In genomic region chr5:53779541-53779981, GRCh38 we compare ENCODE assay signal across 9 cellular contexts.
DNase-seq lines count a peak whose midpoint lies in the region; ATAC-seq and TF ChIP-seq lines count a peak whose summit lies in the region.
"Had no signal": no experiment of that assay in that cellular context is flagged by ENCODE, and none has a peak within 500 bp of the region (broad histone marks: within the 10 kb centered on the region; RNA-seq: fewer than 3 reads in every experiment).

No MANE protein-coding gene starts in this region.

- CTCF ChIA-PET in MCF 10A (lab: Yijun Ruan, JAX) = no interaction called here

- no peak overlapping the region for H3K9ac ChIP-seq in trophoblast cell (ENCODE audit: low read length)

- no peaks in the 10 kb centered on the region for H3K36me3 ChIP-seq in breast epithelium
- H3K36me3 ChIP-seq in trophoblast cell (ENCODE audit: control insufficient read depth in 1 of 2, insufficient read depth in 2 of 2, low read length in 2 of 2) = no peaks in the 10 kb centered on the region

- H3K9me3 ChIP-seq in breast epithelium (no peaks in the 10 kb centered on the region), trophoblast cell (ENCODE audit: insufficient read depth, low read depth, low read length) (no peaks in the 10 kb centered on the region)

- no peaks in the 10 kb centered on the region for H3K79me1 ChIP-seq in trophoblast cell (ENCODE audit: low read length)

- no peak overlapping the region for H3K4me3 ChIP-seq in breast epithelium
- H3K4me3 ChIP-seq in choroid plexus epithelial cell (ENCODE audit: low read depth, low read length) = no peak overlapping the region
- no peak overlapping the region for H3K4me3 ChIP-seq in trophoblast cell (ENCODE audit: low read depth, low read length)

- no peak overlapping the region for H3K4ac ChIP-seq in trophoblast cell (ENCODE audit: low read depth, low read length)

- H3K14ac ChIP-seq in trophoblast cell (ENCODE audit: low read length) = no peak overlapping the region

- no peak overlapping the region for H3K18ac ChIP-seq in trophoblast cell (ENCODE audit: low read length)

- intact Hi-C loops in MCF 10A (cut with micrococcal nuclease) (no loop called here), breast epithelium (cut with DNase I; ENCODE audit: low total_unique reads) (no loop called here)

- H3K4me1 ChIP-seq in breast epithelium (no peaks in the 10 kb centered on the region), trophoblast cell (ENCODE audit: control insufficient read depth in 1 of 2, insufficient read depth in 2 of 2, low read length in 2 of 2) (peaks cover 3 to 8% of the 10 kb centered on the region in 2 experiments)

- BruUV-seq in MCF 10A (replicated peaks; lab: Mats Ljungman, UMichigan) = no TSS peak

- ATAC-seq in HG03521 (IDR thresholded peaks at IDR 0.05; ENCODE audit: unreplicated experiment) = peak; percentile 39
- peak; percentile 37 for ATAC-seq in stimulated activated effector memory CD8-positive, alpha-beta T cell treated with anti-CD3 and anti-CD28 coated beads, Interleukin-12 subunit alpha, Interleukin-12 subunit beta, amount 100 ng/mL, for 72 hours

- no peak overlapping the region for H2BK12ac ChIP-seq in trophoblast cell (ENCODE audit: low read length)

- H3K23ac ChIP-seq in trophoblast cell (ENCODE audit: low read length) = no peak overlapping the region

- no peak overlapping the region for H2BK120ac ChIP-seq in trophoblast cell (ENCODE audit: insufficient read depth, low read length, poor library complexity)

- no peak overlapping the region for H2BK5ac ChIP-seq in trophoblast cell (ENCODE audit: low read depth, low read length, poor library complexity)

- no peaks in the 10 kb centered on the region for H3K9me3 Mint-ChIP-seq in MCF 10A (ENCODE audit: unreplicated experiment)
- no peaks in the 10 kb centered on the region for H3K9me3 Mint-ChIP-seq in stimulated activated effector memory CD8-positive, alpha-beta T cell treated with anti-CD3 and anti-CD28 coated beads, Interleukin-12 subunit alpha, Interleukin-12 subunit beta, amount 100 ng/mL, for 72 hours
- H3K9me3 Mint-ChIP-seq: mesothelial cell of epicardium had no signal

- TF ChIP-seq POLR2A in breast epithelium (IDR thresholded peaks at IDR 0.05) = no peak

- no peak overlapping the region for H4K8ac ChIP-seq in trophoblast cell (ENCODE audit: low read depth, low read length)

- no peaks in the 10 kb centered on the region for H3K27me3 Mint-ChIP-seq in MCF 10A (ENCODE audit: insufficient read depth, unreplicated experiment)

- H3K27ac ChIP-seq in breast epithelium (no peak overlapping the region), trophoblast cell (ENCODE audit: low read depth, low read length) (no peak overlapping the region)

- TF ChIP-seq CTCF in MCF 10A (IDR thresholded peaks at IDR 0.05; ENCODE audit: unreplicated experiment) (no peak), breast epithelium (IDR thresholded peaks at IDR 0.05) (no peak), choroid plexus epithelial cell (conservative IDR thresholded peaks at IDR 0.05; ENCODE audit: low read depth, low read length) (no peak)

- WGBS in trophoblast cell (ENCODE audit: extremely low coverage, insufficient coverage, insufficient read length) = no CpG with 5 or more reads among the region's 4 CpGs

- H3K4me1 Mint-ChIP-seq in MCF 10A (ENCODE audit: insufficient read depth, unreplicated experiment) = peaks cover 6% of the 10 kb centered on the region
- H3K4me1 Mint-ChIP-seq in stimulated activated effector memory CD8-positive, alpha-beta T cell treated with anti-CD3 and anti-CD28 coated beads, Interleukin-12 subunit alpha, Interleukin-12 subunit beta, amount 100 ng/mL, for 72 hours = no peaks in the 10 kb centered on the region

- H4K91ac ChIP-seq in trophoblast cell (ENCODE audit: low read depth, low read length) = no peak overlapping the region

- H3K79me2 ChIP-seq in trophoblast cell (ENCODE audit: control insufficient read depth, insufficient read depth, low read length, poor library complexity) = no peaks in the 10 kb centered on the region

- H3K4me2 ChIP-seq in trophoblast cell (ENCODE audit: low read length) = no peak overlapping the region

- DNase-seq in MCF 10A (ENCODE audit: unreplicated experiment) (peak; percentile 36), breast epithelium (ENCODE audit: low spot score in 2 of 2) (no peak), choroid plexus epithelial cell (ENCODE audit: low read depth) (peak; percentile 69), trophoblast cell (no peak), GDM1 (lab: John Stamatoyannopoulos, UW) (no peak), medulla oblongata (ENCODE audit: extremely low spot score) (no peak)
- DNase-seq in stimulated activated effector memory CD8-positive, alpha-beta T cell treated with anti-CD3 and anti-CD28 coated beads, Interleukin-12 subunit alpha, Interleukin-12 subunit beta, amount 100 ng/mL, for 72 hours (ENCODE audit: low spot score in 2 of 2) = no peak

- POLR2A ChIA-PET in MCF 10A (lab: Yijun Ruan, JAX) = no interaction called here

- no peaks in the 10 kb centered on the region for H3K36me3 Mint-ChIP-seq in MCF 10A (ENCODE audit: insufficient read depth, unreplicated experiment)
- no peaks in the 10 kb centered on the region for H3K36me3 Mint-ChIP-seq in stimulated activated effector memory CD8-positive, alpha-beta T cell treated with anti-CD3 and anti-CD28 coated beads, Interleukin-12 subunit alpha, Interleukin-12 subunit beta, amount 100 ng/mL, for 72 hours
- H3K36me3 Mint-ChIP-seq: mesothelial cell of epicardium had no signal

- no peaks in the 10 kb centered on the region for H3K27me3 ChIP-seq in breast epithelium
- no peaks in the 10 kb centered on the region for H3K27me3 ChIP-seq in trophoblast cell (ENCODE audit: insufficient read depth, low read length)

- H3K27ac Mint-ChIP-seq in MCF 10A (ENCODE audit: low read depth, unreplicated experiment) = no peak overlapping the region
- no peak overlapping the region for H3K27ac Mint-ChIP-seq in stimulated activated effector memory CD8-positive, alpha-beta T cell treated with anti-CD3 and anti-CD28 coated beads, Interleukin-12 subunit alpha, Interleukin-12 subunit beta, amount 100 ng/mL, for 72 hours
- H3K27ac Mint-ChIP-seq: mesothelial cell of epicardium had no signal

- no peak overlapping the region for H2AK5ac ChIP-seq in trophoblast cell (ENCODE audit: low read length)

- no peak overlapping the region for H2AFZ ChIP-seq in trophoblast cell (ENCODE audit: insufficient read depth, low read length, poor library complexity)

- no peak overlapping the region for H3K4me3 Mint-ChIP-seq in MCF 10A (ENCODE audit: unreplicated experiment)
- no peak overlapping the region for H3K4me3 Mint-ChIP-seq in stimulated activated effector memory CD8-positive, alpha-beta T cell treated with anti-CD3 and anti-CD28 coated beads, Interleukin-12 subunit alpha, Interleukin-12 subunit beta, amount 100 ng/mL, for 72 hours
- H3K4me3 Mint-ChIP-seq: mesothelial cell of epicardium had no signal

- no peak overlapping the region for H4K12ac ChIP-seq in trophoblast cell (ENCODE audit: low read depth, low read length)

Comparison
In these comparisons a context has a peak if more than half of its experiments do, and no peak if none do; other contexts are left out.
1. DNase-seq: peak in MCF 10A (single experiment) and choroid plexus epithelial cell (single experiment); none in breast epithelium (0 of 2), stimulated activated effector memory CD8-positive, alpha-beta T cell treated with anti-CD3 and anti-CD28 coated beads, Interleukin-12 subunit alpha, Interleukin-12 subunit beta, amount 100 ng/mL, for 72 hours (0 of 2), trophoblast cell (0 of 2), GDM1 (single experiment) and medulla oblongata (single experiment).